14 cellular contexts compared by ENCODE assay signal in genomic region chr2:112841399-112842044, GRCh38.
A peak's percentile ranks its signal among the peaks of the same experiment; 100 is the strongest.
DNase-seq lines count a peak whose midpoint lies in the region; ATAC-seq and TF ChIP-seq lines count a peak whose summit lies in the region.
"Had no signal": no experiment of that assay in that cellular context is flagged by ENCODE, and none has a peak within 500 bp of the region (broad histone marks: within the 10 kb centered on the region; RNA-seq: fewer than 3 reads in every experiment).

No MANE protein-coding gene starts in this region.

- peak; percentile 71 for DNase-seq in NB4 (ENCODE audit: low read depth)
- DNase-seq in globus pallidus (ENCODE audit: low spot score) = peak; percentile 30
- no peak for DNase-seq in SW480 (ENCODE audit: low spot score)
- DNase-seq in NCI-H446 (lab: John Stamatoyannopoulos, UW) = no peak
- DNase-seq: activated CD4-positive, alpha-beta T cell treated with anti-CD3 and anti-CD28 coated beads for 48 hours; islet precursor cell; NCI-H1694 treated with DMSO at 0.1 percent for 48 hours; NCI-H524 treated with DMSO at 0.1 percent for 48 hours; stimulated activated CD4-positive, alpha-beta T cell treated with anti-CD3 and anti-CD28 coated beads, Interleukin-15, amount 100 ng/mL, for 24 hours; thyroid gland had no signal

- H3K27ac Mint-ChIP-seq in stimulated activated memory B cell treated with anti-CD40 and anti-IgM and Interleukin-4, amounts not matched to agents 10 μg/mL and 1 μg/mL and 100 μg/mL, for 72 hours = peak overlapping the region; percentile 72

- peak; percentile 55 for ATAC-seq in GM18868 (IDR thresholded peaks at IDR 0.05; ENCODE audit: unreplicated experiment)
- ATAC-seq in stimulated activated memory B cell treated with anti-CD40 and anti-IgM and Interleukin-4, amounts not matched to agents 10 μg/mL and 1 μg/mL and 100 μg/mL, for 72 hours = peak; percentile 60
- ATAC-seq in HG03442 (IDR thresholded peaks at IDR 0.05; ENCODE audit: unreplicated experiment) = no peak

- no peak for TF ChIP-seq POLR2A in NB4 (IDR thresholded peaks at IDR 0.05; ENCODE audit: extremely low read depth, insufficient read length)

- H3K9me3 Mint-ChIP-seq in stimulated activated memory B cell treated with anti-CD40 and anti-IgM and Interleukin-4, amounts not matched to agents 10 μg/mL and 1 μg/mL and 100 μg/mL, for 72 hours = no peaks in the 10 kb centered on the region

- peaks cover 52% of the 10 kb centered on the region for H3K4me1 Mint-ChIP-seq in stimulated activated memory B cell treated with anti-CD40 and anti-IgM and Interleukin-4, amounts not matched to agents 10 μg/mL and 1 μg/mL and 100 μg/mL, for 72 hours

- no peak overlapping the region for H3K4me3 ChIP-seq in NB4 (ENCODE audit: low read depth, low read length)
- H3K4me3 ChIP-seq: prostate gland, thyroid gland had no signal

- H3K36me3 Mint-ChIP-seq in stimulated activated memory B cell treated with anti-CD40 and anti-IgM and Interleukin-4, amounts not matched to agents 10 μg/mL and 1 μg/mL and 100 μg/mL, for 72 hours = no peaks in the 10 kb centered on the region

- H3K27me3 Mint-ChIP-seq in stimulated activated memory B cell treated with anti-CD40 and anti-IgM and Interleukin-4, amounts not matched to agents 10 μg/mL and 1 μg/mL and 100 μg/mL, for 72 hours = no peaks in the 10 kb centered on the region

- H3K4me3 Mint-ChIP-seq in stimulated activated memory B cell treated with anti-CD40 and anti-IgM and Interleukin-4, amounts not matched to agents 10 μg/mL and 1 μg/mL and 100 μg/mL, for 72 hours = peak overlapping the region; percentile 3

- no peak for TF ChIP-seq CTCF in NB4 (IDR thresholded peaks at IDR 0.05; ENCODE audit: low read depth, low read length)

Comparison
In these comparisons a context has a peak if more than half of its experiments do, and no peak if none do; other contexts are left out.
1. DNase-seq: peak in NB4 (single experiment) and globus pallidus (single experiment); none in SW480 (single experiment) and NCI-H446 (0 of 2).